In the genomic region with DNA sequence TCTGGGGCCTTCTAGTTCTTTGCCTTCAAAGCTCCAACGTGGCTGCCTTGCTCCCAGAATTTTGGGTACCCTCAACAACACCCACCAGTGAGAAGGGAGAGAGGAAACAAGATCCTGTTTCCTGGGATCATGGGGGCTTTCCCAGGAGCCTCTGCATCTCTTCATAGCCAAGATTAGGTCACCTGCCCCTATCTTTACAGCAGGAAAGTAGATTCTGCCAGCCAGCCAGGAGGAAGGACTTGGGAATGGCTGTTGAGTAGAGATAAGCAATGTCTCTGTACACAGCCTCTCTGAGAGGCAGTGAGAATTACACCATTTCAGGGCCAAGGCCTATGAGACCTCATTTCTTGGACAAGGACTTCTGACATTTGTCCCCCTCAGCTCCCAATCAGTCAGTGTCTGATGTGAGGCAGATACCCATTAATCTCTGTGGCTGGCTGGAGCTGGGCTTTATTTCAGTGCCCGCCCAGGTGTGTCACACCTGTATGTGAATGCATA, we compare ENCODE assay signal across 26 cellular contexts. TPM values are rescaled to one million over a fixed set of nuclear protein-coding genes. Genes with fewer than 3 reads are reported as not detected.
DNase-seq lines count a peak whose midpoint lies in the region; ATAC-seq, FAIRE-seq and TF ChIP-seq lines count a peak whose summit lies in the region.
"Had no signal": no experiment of that assay in that cellular context is flagged by ENCODE, and none has a peak within 500 bp of the region (broad histone marks: within the 10 kb centered on the region; RNA-seq: fewer than 3 reads in every experiment).

No MANE protein-coding gene starts in this region.

- no peaks in the 10 kb centered on the region for H3K9me3 ChIP-seq in cardiac muscle cell (ENCODE audit: low read depth)
- H3K9me3 ChIP-seq in mesodermal cell (ENCODE audit: control insufficient read depth, low read length), result no peaks in the 10 kb centered on the region
- no peaks in the 10 kb centered on the region for H3K9me3 ChIP-seq in upper lobe of right lung
- H3K9me3 ChIP-seq: heart left ventricle, psoas muscle, tibial artery had no signal

- no peaks in the 10 kb centered on the region for H3K9me3 Mint-ChIP-seq in dendritic cell treated with granulocyte-macrophage colony-stimulating factor and Interleukin-4, amounts not matched to agents 40 ng/mL and 50 ng/mL, for 4 days
- H3K9me3 Mint-ChIP-seq: activated CD4-positive, alpha-beta memory T cell treated with anti-CD3 and anti-CD28 coated beads for 36 hours; IgD-negative memory B cell; neural crest cell had no signal

- no peak for TF ChIP-seq CTCF in cardiac muscle cell (IDR thresholded peaks at IDR 0.05; ENCODE audit: low read depth, low read length)
- no peak for TF ChIP-seq CTCF in upper lobe of right lung (IDR thresholded peaks at IDR 0.05)

- peak overlapping the region; percentile 68 for H3K27ac ChIP-seq in cardiac muscle cell
- H3K27ac ChIP-seq in mesodermal cell (ENCODE audit: low read depth, low read length, severe bottlenecking), result peak overlapping the region; percentile 23
- H3K27ac ChIP-seq in upper lobe of right lung, result peak overlapping the region; percentile 83
- H3K27ac ChIP-seq: brain microvascular endothelial cell, coronary artery, psoas muscle had no signal

- H3K4me3 ChIP-seq in cardiac muscle cell (no peak overlapping the region), mesodermal cell (ENCODE audit: extremely low read depth, insufficient read depth, low read length, poor library complexity, severe bottlenecking) (no peak overlapping the region), upper lobe of right lung (no peak overlapping the region)
- H3K4me3 ChIP-seq: coronary artery, heart left ventricle, psoas muscle, tibial artery had no signal

- no peak for FAIRE-seq in HTR-8/SVneo (lab: Jason Lieb, UNC)

- peaks cover 7% of the 10 kb centered on the region for H3K36me3 Mint-ChIP-seq in dendritic cell treated with granulocyte-macrophage colony-stimulating factor and Interleukin-4, amounts not matched to agents 40 ng/mL and 50 ng/mL, for 4 days (ENCODE audit: low read depth)

- WGBS in mesodermal cell (ENCODE audit: insufficient coverage in 2 of 2), 2 experiments, result 86 to 92% methylated on average over 1 to 2 of the region's 2 CpGs

- H3K4me1 ChIP-seq in cardiac muscle cell (ENCODE audit: low read depth) (peaks cover 13% of the 10 kb centered on the region), mesodermal cell (ENCODE audit: control insufficient read depth, insufficient read depth, low read length, poor library complexity, severe bottlenecking) (peaks cover 20% of the 10 kb centered on the region), upper lobe of right lung (peaks cover 52% of the 10 kb centered on the region)

- peak overlapping the region; percentile 98 for H3K27ac Mint-ChIP-seq in dendritic cell treated with granulocyte-macrophage colony-stimulating factor and Interleukin-4, amounts not matched to agents 40 ng/mL and 50 ng/mL, for 4 days
- H3K27ac Mint-ChIP-seq: activated CD4-positive, alpha-beta memory T cell treated with anti-CD3 and anti-CD28 coated beads for 36 hours had no signal

- DNase-seq in cardiac muscle cell (ENCODE audit: low read depth in 1 of 2, low spot score in 1 of 2) (no peak), cardiac septum (ENCODE audit: low spot score) (no peak), upper lobe of right lung (no peak), HTR-8/SVneo (ENCODE audit: insufficient read length, low spot score) (no peak), medulla oblongata (ENCODE audit: extremely low spot score) (no peak)
- DNase-seq: activated CD4-positive, alpha-beta memory T cell treated with anti-CD3 and anti-CD28 coated beads for 36 hours; activated CD4-positive, CD25-positive, alpha-beta regulatory T cell; activated T-cell treated with anti-CD3 and anti-CD28 coated beads for 4 hours; AML-193; brain microvascular endothelial cell; Calu3; GOT3; heart left ventricle; NCI-H2107; NCI-H510A; psoas muscle; stimulated activated CD4-positive, alpha-beta T cell treated with anti-CD3 and anti-CD28 coated beads, Interleukin-1b, Interleukin-23, amount 100 ng/mL, for 48 hours; stimulated activated naive CD4-positive, alpha-beta T cell; tibial artery had no signal

- no peak overlapping the region for H3K4me3 Mint-ChIP-seq in dendritic cell treated with granulocyte-macrophage colony-stimulating factor and Interleukin-4, amounts not matched to agents 40 ng/mL and 50 ng/mL, for 4 days
- H3K4me3 Mint-ChIP-seq: activated CD4-positive, alpha-beta memory T cell treated with anti-CD3 and anti-CD28 coated beads for 36 hours; IgD-negative memory B cell; neural crest cell had no signal

- H3K4me1 Mint-ChIP-seq in dendritic cell treated with granulocyte-macrophage colony-stimulating factor and Interleukin-4, amounts not matched to agents 40 ng/mL and 50 ng/mL, for 4 days (ENCODE audit: low read depth), result peaks cover 84% of the 10 kb centered on the region

- no peaks in the 10 kb centered on the region for H3K27me3 Mint-ChIP-seq in dendritic cell treated with granulocyte-macrophage colony-stimulating factor and Interleukin-4, amounts not matched to agents 40 ng/mL and 50 ng/mL, for 4 days
- H3K27me3 Mint-ChIP-seq: activated CD4-positive, alpha-beta memory T cell treated with anti-CD3 and anti-CD28 coated beads for 36 hours; IgD-negative memory B cell had no signal

- intact Hi-C loops in cardiac septum (cut with DNase I), result no loop called here
- intact Hi-C loops in dendritic cell treated with granulocyte-macrophage colony-stimulating factor and Interleukin-4, amounts not matched to agents 40 ng/mL and 50 ng/mL, for 4 days (cut with micrococcal nuclease), result no loop called here
- intact Hi-C loops in upper lobe of right lung (cut with DNase I), result no loop called here

- ATAC-seq in upper lobe of right lung (no peak), HG03342 (IDR thresholded peaks at IDR 0.05; ENCODE audit: unreplicated experiment) (no peak)
- ATAC-seq: heart left ventricle, psoas muscle, SK-N-SH treated with all-trans-retinoic acid at 6 μM for 48 hours had no signal

- no peaks in the 10 kb centered on the region for H3K36me3 ChIP-seq in cardiac muscle cell
- H3K36me3 ChIP-seq in mesodermal cell (ENCODE audit: control insufficient read depth, insufficient read depth, low read length), result peaks cover 2% of the 10 kb centered on the region
- H3K36me3 ChIP-seq in upper lobe of right lung, result no peaks in the 10 kb centered on the region
- H3K36me3 ChIP-seq: brain microvascular endothelial cell, heart left ventricle had no signal

- H3K27me3 ChIP-seq in cardiac muscle cell (no peaks in the 10 kb centered on the region), upper lobe of right lung (no peaks in the 10 kb centered on the region)
- H3K27me3 ChIP-seq: brain microvascular endothelial cell, heart left ventricle, tibial artery had no signal

RNA-seq across cellular contexts. Expression of a gene that starts 8.5 kb away (rescaled TPM):
- 328 and 360 TPM in 2 replicates for total RNA-seq in cardiac muscle cell
- 371 and 429 TPM in 2 replicates for polyA plus RNA-seq in cardiac muscle cell
- 106 TPM for total RNA-seq in cardiac septum
- 225 TPM for polyA plus RNA-seq in mesodermal cell (2013, experiment 1 of 2)
- polyA plus RNA-seq in mesodermal cell (2013, experiment 2 of 2), result 168 TPM
- 415 TPM for total RNA-seq in upper lobe of right lung

RNA-seq across cellular contexts. Expression of a gene that starts 9.8 kb away (rescaled TPM):
- total RNA-seq in cardiac muscle cell, result 11.2 and 22.7 TPM in 2 replicates
- polyA plus RNA-seq in cardiac muscle cell, result 30.1 and 55.1 TPM in 2 replicates
- 44.5 TPM for total RNA-seq in cardiac septum
- polyA plus RNA-seq in mesodermal cell (2013, experiment 1 of 2), result 33.7 TPM
- polyA plus RNA-seq in mesodermal cell (2013, experiment 2 of 2), result 30.5 TPM
- 69.6 TPM for total RNA-seq in upper lobe of right lung

Comparison
In these comparisons a context has a peak if more than half of its experiments do, and no peak if none do; other contexts are left out.
1. H3K27ac ChIP-seq: peak in every context shown above with its lines; median percentile 83 in upper lobe of right lung; 68 in cardiac muscle cell; 23 in mesodermal cell.